8 cellular contexts compared by ENCODE assay signal in the genomic region with DNA sequence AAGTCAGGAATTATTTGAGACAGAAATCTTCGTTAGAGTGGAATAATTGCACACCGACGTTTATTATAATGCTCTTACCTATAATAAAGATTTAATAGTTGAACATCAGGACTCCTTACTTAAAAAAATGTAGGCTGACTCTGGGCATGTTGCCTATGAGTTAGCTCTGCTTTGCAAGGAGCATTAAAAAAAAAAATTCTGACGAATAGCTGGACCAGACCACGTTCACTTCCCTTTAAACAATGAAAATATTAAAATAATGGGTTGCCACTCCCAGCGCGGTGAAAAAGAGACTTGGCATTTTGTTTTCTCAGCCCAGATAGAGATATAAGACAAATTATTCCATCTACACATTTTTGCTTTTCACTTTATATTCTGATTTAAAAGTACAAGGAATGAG. TPM values are rescaled to one million over a fixed set of nuclear protein-coding genes. Genes with fewer than 3 reads are reported as not detected.
A peak's percentile ranks its signal among the peaks of the same experiment; 100 is the strongest.
DNase-seq lines count a peak whose midpoint lies in the region; ATAC-seq and TF ChIP-seq lines count a peak whose summit lies in the region.

No MANE protein-coding gene starts in this region.

- TF ChIP-seq EP300 in sigmoid colon (IDR thresholded peaks at IDR 0.05), result no peak

- ATAC-seq in T-helper 17 cell (no peak), HG03378 (IDR thresholded peaks at IDR 0.05; ENCODE audit: unreplicated experiment) (no peak)

- CTCF ChIA-PET in activated CD4-positive, alpha-beta T cell treated with anti-CD3 and anti-CD28 coated beads, Interleukin-2, amount 10 ng/mL, durations not matched to agents 7 days and 5 days (lab: Charles Lee), result interaction anchor here (0.9 to 2.6 kb wide), 4 partner anchors 11 to 178 kb away, joined by 3 to 8 read pairs (median 4); no protein-coding TSS in a partner anchor

- no peak for TF ChIP-seq POLR2A in sigmoid colon (IDR thresholded peaks at IDR 0.05)

- TF ChIP-seq CTCF in fibroblast of villous mesenchyme (IDR thresholded peaks at IDR 0.05; ENCODE audit: insufficient read depth, low read depth, low read length) (no peak), sigmoid colon (IDR thresholded peaks at IDR 0.05) (no peak)

- peak overlapping the region; percentile 94 for H3K4me3 Mint-ChIP-seq in activated CD4-positive, alpha-beta T cell treated with anti-CD3 and anti-CD28 coated beads, Interleukin-2, amount 10 ng/mL, durations not matched to agents 7 days and 5 days
- H3K4me3 Mint-ChIP-seq in T-helper 17 cell, result peak overlapping the region; percentile 99

- H3K27me3 Mint-ChIP-seq in activated CD4-positive, alpha-beta T cell treated with anti-CD3 and anti-CD28 coated beads, Interleukin-2, amount 10 ng/mL, durations not matched to agents 7 days and 5 days, result no peaks in the 10 kb centered on the region
- no peaks in the 10 kb centered on the region for H3K27me3 Mint-ChIP-seq in T-helper 17 cell

- H3K27ac ChIP-seq in sigmoid colon, result peak overlapping the region; percentile 86 to 89 (median 88)

- intact Hi-C loops in sigmoid colon (cut with DNase I), result loop anchor here (2.0 to 5.0 kb wide), 5 partner anchors 50 to 238 kb away; a partner anchor contains a TSS

- POLR2A ChIA-PET in activated CD4-positive, alpha-beta T cell treated with anti-CD3 and anti-CD28 coated beads, Interleukin-2, amount 10 ng/mL, durations not matched to agents 7 days and 5 days (lab: Charles Lee), result no interaction called here

- H3K36me3 Mint-ChIP-seq in activated CD4-positive, alpha-beta T cell treated with anti-CD3 and anti-CD28 coated beads, Interleukin-2, amount 10 ng/mL, durations not matched to agents 7 days and 5 days (ENCODE audit: low read depth), result peaks cover 6% of the 10 kb centered on the region
- H3K36me3 Mint-ChIP-seq in T-helper 17 cell (ENCODE audit: low read depth), result no peaks in the 10 kb centered on the region

- 0% methylated on average over 7 of the region's 7 CpGs for WGBS in sigmoid colon, 2 donors

- no peaks in the 10 kb centered on the region for H3K36me3 ChIP-seq in sigmoid colon

- no peaks in the 10 kb centered on the region for H3K27me3 ChIP-seq in sigmoid colon

- H3K4me3 ChIP-seq in fibroblast of villous mesenchyme (ENCODE audit: low read depth, low read length), result peak overlapping the region; percentile 93
- peak overlapping the region; percentile 66 to 76 (median 72) for H3K4me3 ChIP-seq in sigmoid colon

- H3K4me1 Mint-ChIP-seq in activated CD4-positive, alpha-beta T cell treated with anti-CD3 and anti-CD28 coated beads, Interleukin-2, amount 10 ng/mL, durations not matched to agents 7 days and 5 days, result peaks cover 43% of the 10 kb centered on the region
- H3K4me1 Mint-ChIP-seq in T-helper 17 cell, result peaks cover 31% of the 10 kb centered on the region

- H3K4me1 ChIP-seq in sigmoid colon, result peaks cover 0 to 31% (median 18%) of the 10 kb centered on the region in 4 donors

- no peaks in the 10 kb centered on the region for H3K9me3 ChIP-seq in T-helper 17 cell (ENCODE audit: control insufficient read depth, low read length, poor library complexity, severe bottlenecking)
- H3K9me3 ChIP-seq in sigmoid colon, result no peaks in the 10 kb centered on the region

- peak overlapping the region; percentile 99 for H3K27ac Mint-ChIP-seq in activated CD4-positive, alpha-beta T cell treated with anti-CD3 and anti-CD28 coated beads, Interleukin-2, amount 10 ng/mL, durations not matched to agents 7 days and 5 days
- H3K27ac Mint-ChIP-seq in T-helper 17 cell, result peak overlapping the region; percentile 99

- H3K9me3 Mint-ChIP-seq in activated CD4-positive, alpha-beta T cell treated with anti-CD3 and anti-CD28 coated beads, Interleukin-2, amount 10 ng/mL, durations not matched to agents 7 days and 5 days, result no peaks in the 10 kb centered on the region

- DNase-seq in activated CD4-positive, alpha-beta T cell treated with anti-CD3 and anti-CD28 coated beads, Interleukin-2, amount 10 ng/mL, durations not matched to agents 7 days and 5 days, result no peak
- DNase-seq in activated CD4-positive, alpha-beta T cell treated with anti-CD3 and anti-CD28 coated beads, Interleukin-2, amount 50 U/mL, for 1 hour, result no peak
- DNase-seq in T-helper 17 cell (no peak), fibroblast of villous mesenchyme (ENCODE audit: low read depth) (peak; percentile 42), sigmoid colon (no peak), SKM-1 treated with dmso at 0.1 percent for 144 hours (lab: John Stamatoyannopoulos, UW; ENCODE audit: unreplicated experiment) (no peak), HT-29 (ENCODE audit: low spot score) (no peak)

RNA-seq across cellular contexts. Expression of a gene that starts 0.5 kb away (rescaled TPM):
- 10 to 100 TPM; 15.6 to 16.5 TPM for total RNA-seq in activated CD4-positive, alpha-beta T cell treated with anti-CD3 and anti-CD28 coated beads, Interleukin-2, amount 10 ng/mL, durations not matched to agents 7 days and 5 days
- total RNA-seq in T-helper 17 cell (1 to 10 TPM; 7.9 to 8.9 TPM), fibroblast of villous mesenchyme (7.4 and 10.8 TPM in 2 replicates), sigmoid colon (1 to 10 TPM; 2.8 to 6.8 (median 4.3) TPM)
- polyA plus RNA-seq in sigmoid colon, result 1 to 10 TPM in 2 of 3 donors, under 1 TPM in 1; 0.46 to 2.5 (median 2.4) TPM
- total RNA-seq in HT-29 (2014; rRNA removed; shearing (Covaris generic)), result 4.4 and 4.5 TPM in 2 replicates

RNA-seq across cellular contexts. Expression of a gene that starts 0.9 kb away (rescaled TPM):
- total RNA-seq in activated CD4-positive, alpha-beta T cell treated with anti-CD3 and anti-CD28 coated beads, Interleukin-2, amount 10 ng/mL, durations not matched to agents 7 days and 5 days, result 10 to 100 TPM; 64.4 to 69.6 TPM
- 10 to 100 TPM; 30.1 to 31.4 TPM for total RNA-seq in T-helper 17 cell
- total RNA-seq in fibroblast of villous mesenchyme, result 22.2 and 30.7 TPM in 2 replicates
- 10 to 100 TPM; 32.6 to 68.0 (median 56.8) TPM for total RNA-seq in sigmoid colon
- 100 to 1,000 TPM in 1 of 3 donors, 10 to 100 TPM in 2; 71.5 to 113 (median 78.1) TPM for polyA plus RNA-seq in sigmoid colon
- 13.4 and 15.8 TPM in 2 replicates for total RNA-seq in HT-29 (2014; rRNA removed; shearing (Covaris generic))

RNA-seq across cellular contexts. Expression of a gene that starts 51.3 kb away (rescaled TPM):
- total RNA-seq in activated CD4-positive, alpha-beta T cell treated with anti-CD3 and anti-CD28 coated beads, Interleukin-2, amount 10 ng/mL, durations not matched to agents 7 days and 5 days, result 10 to 100 TPM; 37.8 to 38.6 TPM
- 10 to 100 TPM; 62.7 to 65.5 TPM for total RNA-seq in T-helper 17 cell
- 32.5 and 37.1 TPM in 2 replicates for total RNA-seq in fibroblast of villous mesenchyme
- 10 to 100 TPM; 23.2 to 41.0 (median 30.0) TPM for total RNA-seq in sigmoid colon
- 10 to 100 TPM in 1 of 3 donors, 1 to 10 TPM in 2; 5.5 to 12.6 (median 8.4) TPM for polyA plus RNA-seq in sigmoid colon
- total RNA-seq in HT-29 (2014; rRNA removed; shearing (Covaris generic)), result 7.6 and 9.8 TPM in 2 replicates
